ENCODE assay signal across 19 cellular contexts in the genomic region with DNA sequence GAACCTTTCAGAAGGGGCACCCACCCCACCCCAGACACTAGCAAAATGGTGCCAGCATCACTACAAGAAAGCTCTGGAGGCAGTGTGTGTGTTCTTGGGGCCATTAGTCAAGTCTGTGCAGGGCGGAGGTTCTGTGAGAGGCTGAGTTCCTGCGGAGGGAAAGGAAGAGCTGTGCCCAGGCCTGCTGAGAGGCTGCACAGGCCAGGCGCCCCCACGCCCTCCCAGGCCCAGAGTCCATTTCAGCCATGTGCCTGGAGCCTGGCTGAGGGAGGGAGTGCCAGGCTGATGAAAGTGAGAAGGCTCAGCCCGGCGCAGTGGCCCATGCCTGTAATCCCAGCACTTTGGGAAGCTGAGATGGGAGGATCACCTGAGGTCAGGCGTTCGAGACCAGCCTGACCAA.
"Had no signal": no experiment of that assay in that cellular context is flagged by ENCODE, and none has a peak within 500 bp of the region (broad histone marks: within the 10 kb centered on the region; RNA-seq: fewer than 3 reads in every experiment).

No MANE protein-coding gene starts in this region.

- H3K4me2 ChIP-seq: hepatocyte had no signal

- H3K4me1 Mint-ChIP-seq: stimulated activated memory B cell treated with anti-CD40 and anti-IgM and Interleukin-4, amounts not matched to agents 10 μg/mL and 1 μg/mL and 100 μg/mL, for 72 hours had no signal

- DNase-seq: effector memory CD8-positive, alpha-beta T cell; foreskin fibroblast; gastrocnemius medialis; heart left ventricle; kidney; mesendoderm; naive thymus-derived CD8-positive, alpha-beta T cell; stimulated activated CD4-positive, alpha-beta T cell treated with anti-CD3 and anti-CD28 coated beads, Interleukin-4, amount 100 ng/mL, for 24 hours; substantia nigra; testis had no signal

- H3K36me3 Mint-ChIP-seq: naive thymus-derived CD8-positive, alpha-beta T cell; stimulated activated memory B cell treated with anti-CD40 and anti-IgM and Interleukin-4, amounts not matched to agents 10 μg/mL and 1 μg/mL and 100 μg/mL, for 72 hours; type B pancreatic cell had no signal

- H3K4me3 Mint-ChIP-seq: effector memory CD8-positive, alpha-beta T cell; naive thymus-derived CD8-positive, alpha-beta T cell; stimulated activated memory B cell treated with anti-CD40 and anti-IgM and Interleukin-4, amounts not matched to agents 10 μg/mL and 1 μg/mL and 100 μg/mL, for 72 hours; type B pancreatic cell had no signal

- H3K4me1 ChIP-seq: gastrocnemius medialis, heart left ventricle, pancreas, testis, tibial artery had no signal

- H3K27ac ChIP-seq: coronary artery, gastrocnemius medialis, heart left ventricle, hepatocyte, neutrophil, pancreas, testis, tibial artery had no signal

- H3K27me3 ChIP-seq: gastrocnemius medialis, hepatocyte, pancreas, testis, tibial artery had no signal

- H3K9me3 ChIP-seq: gastrocnemius medialis, heart left ventricle, neutrophil, pancreas, testis, tibial artery had no signal

- H3K4me3 ChIP-seq: coronary artery, gastrocnemius medialis, heart left ventricle, hepatocyte, pancreas, testis, tibial artery had no signal

- H3K27ac Mint-ChIP-seq: effector memory CD8-positive, alpha-beta T cell; progenitor cell of endocrine pancreas; stimulated activated memory B cell treated with anti-CD40 and anti-IgM and Interleukin-4, amounts not matched to agents 10 μg/mL and 1 μg/mL and 100 μg/mL, for 72 hours; type B pancreatic cell had no signal

- H3K9me3 Mint-ChIP-seq: effector memory CD8-positive, alpha-beta T cell; naive thymus-derived CD8-positive, alpha-beta T cell; stimulated activated memory B cell treated with anti-CD40 and anti-IgM and Interleukin-4, amounts not matched to agents 10 μg/mL and 1 μg/mL and 100 μg/mL, for 72 hours; type B pancreatic cell had no signal

- H3K36me3 ChIP-seq: gastrocnemius medialis, heart left ventricle, neutrophil, pancreas, tibial artery had no signal

- FAIRE-seq: endometrium, kidney, pancreas had no signal
